In genomic region chr20:50338479-50339195, GRCh38 we compare ENCODE assay signal across 8 cellular contexts.
DNase-seq lines count a peak whose midpoint lies in the region; ATAC-seq and TF ChIP-seq lines count a peak whose summit lies in the region.

No MANE protein-coding gene starts in this region.

- peak overlapping the region; percentile 54 to 80 (median 70) for H3K27ac ChIP-seq in Peyer's patch

- H3K9me3 ChIP-seq in Peyer's patch = no peaks in the 10 kb centered on the region

- peak overlapping the region in 1 of 5 experiments; percentile 17 for H3K4me3 Mint-ChIP-seq in brain
- peak overlapping the region; percentile 86 for H3K4me3 Mint-ChIP-seq in natural killer cell treated with Interleukin-12 subunit alpha and Interleukin-12 subunit beta and Interleukin-15 and Interleukin-18, amount 100 ng/mL, for 72 hours

- no peak for TF ChIP-seq POLR2A in Peyer's patch (IDR thresholded peaks at IDR 0.05)

- H3K9me3 Mint-ChIP-seq in brain = peaks cover 0 to under 1% (median 0%) of the 10 kb centered on the region in 5 experiments
- H3K9me3 Mint-ChIP-seq in natural killer cell treated with Interleukin-12 subunit alpha and Interleukin-12 subunit beta and Interleukin-15 and Interleukin-18, amount 100 ng/mL, for 72 hours = no peaks in the 10 kb centered on the region

- no peaks in the 10 kb centered on the region for H3K36me3 ChIP-seq in Peyer's patch

- no peak for TF ChIP-seq CTCF in Peyer's patch (IDR thresholded peaks at IDR 0.05)
- no peak for TF ChIP-seq CTCF in brain (conservative IDR thresholded peaks at IDR 0.05)

- DNase-seq in NCI-H1694 treated with DMSO at 0.1 percent for 48 hours (lab: John Stamatoyannopoulos, UW) (peak; percentile 7), NCI-H1694 (lab: John Stamatoyannopoulos, UW) (no peak), Peyer's patch (peak in 1 of 3 donors; percentile 37), NCI-H1105 treated with DMSO at 0.1 percent for 48 hours (lab: John Stamatoyannopoulos, UW) (no peak), SHP77 (lab: John Stamatoyannopoulos, UW) (no peak)
- peak; percentile 96 for DNase-seq in natural killer cell treated with Interleukin-12 subunit alpha and Interleukin-12 subunit beta and Interleukin-15 and Interleukin-18, amount 100 ng/mL, for 72 hours (ENCODE audit: low spot score)

- ATAC-seq in HG02884 (IDR thresholded peaks at IDR 0.05; ENCODE audit: unreplicated experiment) = peak; percentile 66
- peak; percentile 93 to 94 for ATAC-seq in natural killer cell treated with Interleukin-12 subunit alpha and Interleukin-12 subunit beta and Interleukin-15 and Interleukin-18, amount 100 ng/mL, for 72 hours

- peak overlapping the region in 1 of 4 donors; percentile 22 for H3K4me3 ChIP-seq in Peyer's patch

- no peaks in the 10 kb centered on the region for H3K27me3 ChIP-seq in Peyer's patch

- H3K36me3 Mint-ChIP-seq in brain = no peaks in the 10 kb centered on the region
- peaks cover 5% of the 10 kb centered on the region for H3K36me3 Mint-ChIP-seq in natural killer cell treated with Interleukin-12 subunit alpha and Interleukin-12 subunit beta and Interleukin-15 and Interleukin-18, amount 100 ng/mL, for 72 hours

- peaks cover 50% of the 10 kb centered on the region for H3K4me1 Mint-ChIP-seq in brain
- peaks cover 65 to 74% of the 10 kb centered on the region in 2 donors for H3K4me1 Mint-ChIP-seq in natural killer cell treated with Interleukin-12 subunit alpha and Interleukin-12 subunit beta and Interleukin-15 and Interleukin-18, amount 100 ng/mL, for 72 hours (ENCODE audit: low read depth in 2 of 2)

- peaks cover 8% of the 10 kb centered on the region for H3K27me3 Mint-ChIP-seq in brain
- no peaks in the 10 kb centered on the region for H3K27me3 Mint-ChIP-seq in natural killer cell treated with Interleukin-12 subunit alpha and Interleukin-12 subunit beta and Interleukin-15 and Interleukin-18, amount 100 ng/mL, for 72 hours

- peaks cover 0 to 11% (median 6%) of the 10 kb centered on the region in 4 donors for H3K4me1 ChIP-seq in Peyer's patch

- H3K27ac Mint-ChIP-seq in brain = peak overlapping the region in 4 of 5 experiments; percentile 56 to 82 (median 70)
- peak overlapping the region; percentile 94 to 97 for H3K27ac Mint-ChIP-seq in natural killer cell treated with Interleukin-12 subunit alpha and Interleukin-12 subunit beta and Interleukin-15 and Interleukin-18, amount 100 ng/mL, for 72 hours

Comparison
In these comparisons a context has a peak if more than half of its experiments do, and no peak if none do; other contexts are left out.
1. DNase-seq: peak in NCI-H1694 treated with DMSO at 0.1 percent for 48 hours (single experiment) and natural killer cell treated with Interleukin-12 subunit alpha and Interleukin-12 subunit beta and Interleukin-15 and Interleukin-18, amount 100 ng/mL, for 72 hours (single experiment); none in NCI-H1694 (single experiment), NCI-H1105 treated with DMSO at 0.1 percent for 48 hours (single experiment) and SHP77 (0 of 2).